Comparison of ENCODE assay signal across 11 cellular contexts in genomic region chr2:120291464-120292311, GRCh38. TPM values are rescaled to one million over a fixed set of nuclear protein-coding genes. Genes with fewer than 3 reads are reported as not detected.
A peak's percentile ranks its signal among the peaks of the same experiment; 100 is the strongest.
DNase-seq lines count a peak whose midpoint lies in the region; ATAC-seq and TF ChIP-seq lines count a peak whose summit lies in the region.
"Had no signal": no experiment of that assay in that cellular context is flagged by ENCODE, and none has a peak within 500 bp of the region (broad histone marks: within the 10 kb centered on the region; RNA-seq: fewer than 3 reads in every experiment).

No MANE protein-coding gene starts in this region.

- no peaks in the 10 kb centered on the region for H3K9me2 ChIP-seq in PC-3 (replicated peaks; ENCODE audit: low read length)

- CTCF ChIA-PET in PC-3 (lab: Charles Lee): interaction anchor here (1.0 kb wide), 1 partner anchor 22 kb away, joined by 6 read pairs; no protein-coding TSS in a partner anchor

- H3K27ac ChIP-seq in PC-3 (ENCODE audit: low read length): peak overlapping the region; percentile 90
- peak overlapping the region; percentile 89 for H3K27ac ChIP-seq in parathyroid adenoma

- H3K4me1 ChIP-seq in PC-3 (ENCODE audit: insufficient read depth, low read length): peaks cover 43% of the 10 kb centered on the region
- peaks cover 61% of the 10 kb centered on the region for H3K4me1 ChIP-seq in parathyroid adenoma

- peak; percentile 57 for DNase-seq in EL
- peak; percentile 95 for DNase-seq in PC-3
- DNase-seq in chondrocyte (ENCODE audit: low spot score): no peak
- no peak for DNase-seq in NCI-H524 treated with DMSO at 0.1 percent for 48 hours (lab: John Stamatoyannopoulos, UW)
- no peak for DNase-seq in DMS79 treated with DMSO at 0.1 percent for 48 hours (lab: John Stamatoyannopoulos, UW)
- DNase-seq: NCI-H446 had no signal

- peaks cover 15% of the 10 kb centered on the region for H3K36me3 Mint-ChIP-seq in chondrocyte (ENCODE audit: low read depth)

- H2AFZ ChIP-seq in PC-3 (ENCODE audit: low read length) (no peak overlapping the region), parathyroid adenoma (no peak overlapping the region)

- H3K4me3 ChIP-seq in PC-3 (ENCODE audit: low read length) (peak overlapping the region; percentile 45; the same call in 1 of the 2 replicates), parathyroid adenoma (ENCODE audit: low read depth, low read length) (peak overlapping the region; percentile 42)
- H3K4me3 ChIP-seq: lung had no signal

- H3K4me2 ChIP-seq in PC-3 (ENCODE audit: low read length): peak overlapping the region; percentile 83
- peak overlapping the region; percentile 64 for H3K4me2 ChIP-seq in parathyroid adenoma (ENCODE audit: low read length)

- no peak for TF ChIP-seq CTCF in PC-3 (conservative IDR thresholded peaks at IDR 0.05; ENCODE audit: low read depth, low read length)
- no peak for TF ChIP-seq CTCF in chondrocyte (IDR thresholded peaks at IDR 0.05)
- TF ChIP-seq CTCF in parathyroid adenoma (IDR thresholded peaks at IDR 0.05): no peak

- ATAC-seq in PC-3 (peak; percentile 71), GM19452 (IDR thresholded peaks at IDR 0.05; ENCODE audit: unreplicated experiment) (no peak), HG02642 (IDR thresholded peaks at IDR 0.05; ENCODE audit: poor library complexity, unreplicated experiment) (no peak)

- H3K79me2 ChIP-seq in PC-3 (ENCODE audit: low read length): peaks cover 22% of the 10 kb centered on the region
- peaks cover 14% of the 10 kb centered on the region for H3K79me2 ChIP-seq in parathyroid adenoma

- H3K36me3 ChIP-seq in PC-3 (ENCODE audit: low read depth, low read length) (peaks cover 26% of the 10 kb centered on the region; the same call in 1 of the 2 replicates), parathyroid adenoma (ENCODE audit: control insufficient read depth, insufficient read depth, low read length) (peaks cover 4% of the 10 kb centered on the region)

- no peaks in the 10 kb centered on the region for H3K27me3 Mint-ChIP-seq in chondrocyte (ENCODE audit: low read depth)
- H3K27me3 Mint-ChIP-seq: activated naive CD8-positive, alpha-beta T cell had no signal

- H3F3A ChIP-seq in PC-3 (ENCODE audit: low read length, unreplicated experiment): peaks cover 11% of the 10 kb centered on the region

- H4K20me1 ChIP-seq in PC-3 (ENCODE audit: low read length): no peaks in the 10 kb centered on the region

- H3K4me1 Mint-ChIP-seq in chondrocyte (ENCODE audit: low read depth): peaks cover 24% of the 10 kb centered on the region

- H3K9me3 Mint-ChIP-seq in chondrocyte (ENCODE audit: low read depth): no peaks in the 10 kb centered on the region

- peak overlapping the region; percentile 9; the same call in 1 of the 2 replicates for H3K9ac ChIP-seq in PC-3 (ENCODE audit: low read length)
- H3K9ac ChIP-seq in parathyroid adenoma: no peak overlapping the region

- no TSS peak for BruUV-seq in PC-3 (replicated peaks; lab: Mats Ljungman, UMichigan)

- H3K27ac Mint-ChIP-seq in chondrocyte (ENCODE audit: unreplicated experiment): peak overlapping the region; percentile 29
- H3K27ac Mint-ChIP-seq: activated naive CD8-positive, alpha-beta T cell had no signal

- H3K27me3 ChIP-seq in PC-3 (ENCODE audit: low read length) (no peaks in the 10 kb centered on the region), parathyroid adenoma (ENCODE audit: control insufficient read depth, insufficient read depth, low read length) (no peaks in the 10 kb centered on the region)

- POLR2A ChIA-PET in PC-3 (lab: Charles Lee; ENCODE audit: unreplicated experiment): no interaction called here

- intact Hi-C loops in PC-3 (cut with micrococcal nuclease): loop anchor here (1.0 kb wide), 1 partner anchor 38 kb away; no protein-coding TSS in a partner anchor

- no peak overlapping the region for H3K4me3 Mint-ChIP-seq in chondrocyte (ENCODE audit: unreplicated experiment)
- H3K4me3 Mint-ChIP-seq: activated naive CD8-positive, alpha-beta T cell had no signal

- no peaks in the 10 kb centered on the region for H3K9me3 ChIP-seq in PC-3 (ENCODE audit: low read length)
- H3K9me3 ChIP-seq in parathyroid adenoma (ENCODE audit: control insufficient read depth, low read length): no peaks in the 10 kb centered on the region

RNA-seq across cellular contexts. Expression of gene RALB, which starts 39.0 kb away (rescaled TPM):
- total RNA-seq in PC-3 (2014; rRNA removed) (49.1 and 57.9 TPM in 2 replicates), chondrocyte (19.5 to 23.5 TPM (median 23.4 TPM) in 3 replicates)

RNA-seq across cellular contexts. Expression of gene INHBB, which starts 54.2 kb away (rescaled TPM):
- 223 and 269 TPM in 2 replicates for total RNA-seq in PC-3 (2014; rRNA removed)
- total RNA-seq in chondrocyte: 0.58 to 1.3 TPM (median 0.90 TPM) in 3 replicates

Comparison
In these comparisons a context has a peak if more than half of its experiments do, and no peak if none do; other contexts are left out.
1. DNase-seq: peak in EL (single experiment) and PC-3 (single experiment); none in chondrocyte (single experiment), NCI-H524 treated with DMSO at 0.1 percent for 48 hours (single experiment) and DMS79 treated with DMSO at 0.1 percent for 48 hours (single experiment).
2. RNA of gene INHBB, which starts 54.2 kb away (total RNA-seq): 223 to 269 TPM in PC-3; 0.58 to 1.3 TPM in chondrocyte; every median in the first group is over 10 times any median in the second.